ENCODE assay signal across 14 cellular contexts in the genomic region with DNA sequence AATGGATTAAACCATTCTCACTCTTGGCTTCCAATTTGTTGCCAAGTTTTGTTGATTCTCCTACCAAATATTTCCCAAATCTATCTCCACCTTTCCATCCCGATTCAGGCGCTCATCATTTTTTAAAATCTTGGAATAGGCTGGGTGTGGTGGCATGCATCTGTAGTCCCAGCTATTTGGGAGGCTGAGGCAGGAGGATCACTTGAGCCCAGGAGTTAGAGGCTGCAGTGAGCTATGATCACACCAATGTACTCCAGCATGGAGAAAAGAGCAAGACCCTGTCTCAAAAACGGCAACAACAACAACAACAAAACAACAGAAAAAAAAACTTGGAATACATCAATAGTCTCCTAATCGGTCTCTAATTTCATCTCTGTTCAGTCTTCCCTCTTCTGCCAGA. TPM values are rescaled to one million over a fixed set of nuclear protein-coding genes. Genes with fewer than 3 reads are reported as not detected.
DNase-seq lines count a peak whose midpoint lies in the region; ATAC-seq and TF ChIP-seq lines count a peak whose summit lies in the region.
"Had no signal": no experiment of that assay in that cellular context is flagged by ENCODE, and none has a peak within 500 bp of the region (broad histone marks: within the 10 kb centered on the region; RNA-seq: fewer than 3 reads in every experiment).

No MANE protein-coding gene starts in this region.

- no TSS peak for BruUV-seq in Caco-2 (replicated peaks; lab: Mats Ljungman, UMichigan)

- peak overlapping the region; percentile 100 for H3K4me3 Mint-ChIP-seq in activated CD4-positive, alpha-beta T cell treated with anti-CD3 and anti-CD28 coated beads for 36 hours
- H3K4me3 Mint-ChIP-seq in Caco-2 (ENCODE audit: unreplicated experiment) = peak overlapping the region; percentile 88
- H3K4me3 Mint-ChIP-seq in activated T-helper 2 cell treated with anti-CD3 and anti-CD28 coated beads, Interferon-gamma antibody, Interleukin-2, Interleukin-4, amounts not matched to agents 10 μg/mL and 5 μg/mL and 100 μg/mL, durations not matched to agents 14 hours and 24 hours and 36 hours (ENCODE audit: low read depth) = peak overlapping the region; percentile 99
- peak overlapping the region; percentile 99 for H3K4me3 Mint-ChIP-seq in natural killer cell

- DNase-seq in activated CD4-positive, alpha-beta T cell treated with anti-CD3 and anti-CD28 coated beads for 36 hours = no peak
- DNase-seq in activated CD4-positive, alpha-beta T cell treated with anti-CD3 and anti-CD28 coated beads, Interleukin-2, amount 50 U/mL, for 48 hours = no peak
- DNase-seq in Caco-2 (no peak), natural killer cell (no peak), NCI-H2196 (lab: John Stamatoyannopoulos, UW; ENCODE audit: unreplicated experiment) (no peak), omental fat pad (ENCODE audit: low spot score) (no peak), retina (no peak)
- DNase-seq in activated T-helper 2 cell treated with anti-CD3 and anti-CD28 coated beads, Interferon-gamma antibody, Interleukin-2, Interleukin-4, amounts not matched to agents 10 μg/mL and 5 μg/mL and 100 μg/mL, durations not matched to agents 14 hours and 24 hours and 36 hours (ENCODE audit: low spot score) = no peak
- DNase-seq: adrenal gland; esophagus squamous epithelium; NCI-H146; stimulated activated CD4-positive, alpha-beta T cell treated with anti-CD3 and anti-CD28 coated beads, Interleukin-15, amount 100 ng/mL, for 24 hours had no signal

- intact Hi-C loops in activated CD4-positive, alpha-beta T cell treated with anti-CD3 and anti-CD28 coated beads for 36 hours (cut with DNase I, micrococcal nuclease) = loop anchor here (5.0 kb wide), 4 partner anchors 152 to 518 kb away; a partner anchor contains a TSS
- intact Hi-C loops in Caco-2 (cut with micrococcal nuclease; ENCODE audit: unreplicated experiment) = loop anchor here (2.0 kb wide), 1 partner anchor 100 kb away; a partner anchor contains a TSS
- intact Hi-C loops in activated T-helper 2 cell treated with anti-CD3 and anti-CD28 coated beads, Interferon-gamma antibody, Interleukin-2, Interleukin-4, amounts not matched to agents 10 μg/mL and 5 μg/mL and 100 μg/mL, durations not matched to agents 14 hours and 24 hours and 36 hours (cut with micrococcal nuclease) = loop anchor here (10.0 kb wide), 1 partner anchor 154 kb away; a partner anchor contains a TSS
- intact Hi-C loops in natural killer cell (cut with micrococcal nuclease) = no loop called here

- peaks cover 22% of the 10 kb centered on the region for H3K4me1 ChIP-seq in Caco-2

- peak overlapping the region; percentile 72 for H3K27ac Mint-ChIP-seq in activated CD4-positive, alpha-beta T cell treated with anti-CD3 and anti-CD28 coated beads for 36 hours
- no peak overlapping the region for H3K27ac Mint-ChIP-seq in Caco-2 (ENCODE audit: unreplicated experiment)
- peak overlapping the region; percentile 57 for H3K27ac Mint-ChIP-seq in activated T-helper 2 cell treated with anti-CD3 and anti-CD28 coated beads, Interferon-gamma antibody, Interleukin-2, Interleukin-4, amounts not matched to agents 10 μg/mL and 5 μg/mL and 100 μg/mL, durations not matched to agents 14 hours and 24 hours and 36 hours
- peak overlapping the region; percentile 96 to 99 for H3K27ac Mint-ChIP-seq in natural killer cell

- TF ChIP-seq CTCF in Caco-2 (IDR thresholded peaks at IDR 0.05; ENCODE audit: insufficient read depth in 1 of 2, low read depth in 1 of 2, low read length in 1 of 2, severe bottlenecking in 1 of 2, unreplicated experiment in 1 of 2) (no peak), natural killer cell (IDR thresholded peaks at IDR 0.05) (no peak), omental fat pad (IDR thresholded peaks at IDR 0.05) (no peak)

- CTCF ChIA-PET in activated CD4-positive, alpha-beta T cell treated with anti-CD3 and anti-CD28 coated beads for 36 hours (lab: Charles Lee) = interaction anchor here (0.5 to 2.3 kb wide), 14 partner anchors 10 to 1200 kb away, joined by 3 to 16 read pairs (median 5); a partner anchor contains a TSS
- CTCF ChIA-PET in Caco-2 (lab: Charles Lee) = interaction anchor here (0.6 to 1.4 kb wide), 3 partner anchors 16 to 148 kb away, joined by 3 to 17 read pairs (median 6); no protein-coding TSS in a partner anchor

- no peaks in the 10 kb centered on the region for H3K9me3 Mint-ChIP-seq in activated CD4-positive, alpha-beta T cell treated with anti-CD3 and anti-CD28 coated beads for 36 hours (ENCODE audit: low read depth)
- H3K9me3 Mint-ChIP-seq in Caco-2 (ENCODE audit: unreplicated experiment) (no peaks in the 10 kb centered on the region), natural killer cell (peaks cover 0 to 2% of the 10 kb centered on the region in 2 donors)
- peaks cover 4% of the 10 kb centered on the region for H3K9me3 Mint-ChIP-seq in activated T-helper 2 cell treated with anti-CD3 and anti-CD28 coated beads, Interferon-gamma antibody, Interleukin-2, Interleukin-4, amounts not matched to agents 10 μg/mL and 5 μg/mL and 100 μg/mL, durations not matched to agents 14 hours and 24 hours and 36 hours

- H3K36me3 ChIP-seq in Caco-2 (ENCODE audit: control insufficient read depth, insufficient read depth, low read length) = 0 out of 2 replicates have a peak, but pooled peaks cover 6% of the 10 kb centered on the region

- ATAC-seq in activated CD4-positive, alpha-beta T cell treated with anti-CD3 and anti-CD28 coated beads for 36 hours = no peak
- ATAC-seq in natural killer cell (no peak), omental fat pad (ENCODE audit: low FRiP score) (no peak)

- no peaks in the 10 kb centered on the region for H3K27me3 Mint-ChIP-seq in activated CD4-positive, alpha-beta T cell treated with anti-CD3 and anti-CD28 coated beads for 36 hours
- H3K27me3 Mint-ChIP-seq in Caco-2 (ENCODE audit: insufficient read depth, unreplicated experiment) (no peaks in the 10 kb centered on the region), natural killer cell (ENCODE audit: low read depth in 2 of 2) (no peaks in the 10 kb centered on the region)
- no peaks in the 10 kb centered on the region for H3K27me3 Mint-ChIP-seq in activated T-helper 2 cell treated with anti-CD3 and anti-CD28 coated beads, Interferon-gamma antibody, Interleukin-2, Interleukin-4, amounts not matched to agents 10 μg/mL and 5 μg/mL and 100 μg/mL, durations not matched to agents 14 hours and 24 hours and 36 hours (ENCODE audit: low read depth)

- peaks cover 51% of the 10 kb centered on the region for H3K4me1 Mint-ChIP-seq in activated CD4-positive, alpha-beta T cell treated with anti-CD3 and anti-CD28 coated beads for 36 hours
- peaks cover 25% of the 10 kb centered on the region for H3K4me1 Mint-ChIP-seq in Caco-2 (ENCODE audit: low read depth, unreplicated experiment)
- H3K4me1 Mint-ChIP-seq in activated T-helper 2 cell treated with anti-CD3 and anti-CD28 coated beads, Interferon-gamma antibody, Interleukin-2, Interleukin-4, amounts not matched to agents 10 μg/mL and 5 μg/mL and 100 μg/mL, durations not matched to agents 14 hours and 24 hours and 36 hours (ENCODE audit: low read depth) = peaks cover 39% of the 10 kb centered on the region
- H3K4me1 Mint-ChIP-seq in natural killer cell = peaks cover 69 to 70% of the 10 kb centered on the region in 2 donors

- peaks cover 38% of the 10 kb centered on the region for H3K36me3 Mint-ChIP-seq in activated CD4-positive, alpha-beta T cell treated with anti-CD3 and anti-CD28 coated beads for 36 hours (ENCODE audit: low read depth)
- H3K36me3 Mint-ChIP-seq in Caco-2 (ENCODE audit: insufficient read depth, unreplicated experiment) (peaks cover 59% of the 10 kb centered on the region), natural killer cell (no peaks in the 10 kb centered on the region)
- peaks cover 25% of the 10 kb centered on the region for H3K36me3 Mint-ChIP-seq in activated T-helper 2 cell treated with anti-CD3 and anti-CD28 coated beads, Interferon-gamma antibody, Interleukin-2, Interleukin-4, amounts not matched to agents 10 μg/mL and 5 μg/mL and 100 μg/mL, durations not matched to agents 14 hours and 24 hours and 36 hours (ENCODE audit: low read depth)

- no peaks in the 10 kb centered on the region for H3K9me3 ChIP-seq in Caco-2
- H3K9me3 ChIP-seq: adrenal gland; BLaER1 treated with 17β-estradiol and CSF1 and Interleukin-3, amounts not matched to agents 10 nM and 100 nM; esophagus squamous epithelium had no signal

- H3K4me3 ChIP-seq in Caco-2 (ENCODE audit: low read depth, low read length) = no peak overlapping the region

- no peaks in the 10 kb centered on the region for H3K27me3 ChIP-seq in Caco-2 (replicated peaks; ENCODE audit: control insufficient read depth, insufficient read depth, low read length)
- H3K27me3 ChIP-seq: adrenal gland; BLaER1 treated with 17β-estradiol and CSF1 and Interleukin-3, amounts not matched to agents 10 nM and 100 nM; esophagus squamous epithelium had no signal

- POLR2A ChIA-PET in activated CD4-positive, alpha-beta T cell treated with anti-CD3 and anti-CD28 coated beads for 36 hours (lab: Charles Lee) = interaction anchor here (1.8 kb wide), 1 partner anchor 53 kb away, joined by 4 read pairs; a partner anchor contains a TSS
- POLR2A ChIA-PET in Caco-2 (lab: Charles Lee) = interaction anchor here (0.9 to 3.5 kb wide), 3 partner anchors 16 to 233 kb away, joined by 3 to 40 read pairs (median 27); a partner anchor contains a TSS

RNA-seq across cellular contexts. Expression of a gene that starts 0.9 kb away (rescaled TPM):
- total RNA-seq in activated CD4-positive, alpha-beta T cell treated with anti-CD3 and anti-CD28 coated beads for 36 hours = 10 to 100 TPM; 16.3 to 17.2 TPM
- total RNA-seq in Caco-2 (2022) (51.6 and 55.0 TPM in 2 replicates), natural killer cell (10 to 100 TPM; 17.5 to 20.9 (median 19.3) TPM), omental fat pad (10 to 100 TPM; 27.8 to 39.3 (median 30.4) TPM)
- total RNA-seq in activated T-helper 2 cell treated with anti-CD3 and anti-CD28 coated beads, Interferon-gamma antibody, Interleukin-2, Interleukin-4, amounts not matched to agents 10 μg/mL and 5 μg/mL and 100 μg/mL, durations not matched to agents 14 hours and 24 hours and 36 hours = 25.8 and 28.2 TPM in 2 replicates

RNA-seq across cellular contexts. Expression of a gene that starts 1.7 kb away (rescaled TPM):
- total RNA-seq in activated CD4-positive, alpha-beta T cell treated with anti-CD3 and anti-CD28 coated beads for 36 hours = 10 to 100 TPM; 86.6 to 94.8 TPM
- total RNA-seq in Caco-2 (2022) (147 and 156 TPM in 2 replicates), natural killer cell (100 to 1,000 TPM; 123 to 159 (median 149) TPM), omental fat pad (10 to 100 TPM; 46.5 to 72.5 (median 70.7) TPM)
- 103 and 115 TPM in 2 replicates for total RNA-seq in activated T-helper 2 cell treated with anti-CD3 and anti-CD28 coated beads, Interferon-gamma antibody, Interleukin-2, Interleukin-4, amounts not matched to agents 10 μg/mL and 5 μg/mL and 100 μg/mL, durations not matched to agents 14 hours and 24 hours and 36 hours

RNA-seq across cellular contexts. Expression of a gene that starts 31.4 kb away (rescaled TPM):
- under 1 TPM; 0.19 to 0.32 TPM for total RNA-seq in activated CD4-positive, alpha-beta T cell treated with anti-CD3 and anti-CD28 coated beads for 36 hours
- total RNA-seq in Caco-2 (2022) = 3.8 and 4.7 TPM in 2 replicates
- 0.05 and 0.21 TPM in 2 replicates for total RNA-seq in activated T-helper 2 cell treated with anti-CD3 and anti-CD28 coated beads, Interferon-gamma antibody, Interleukin-2, Interleukin-4, amounts not matched to agents 10 μg/mL and 5 μg/mL and 100 μg/mL, durations not matched to agents 14 hours and 24 hours and 36 hours
- total RNA-seq in natural killer cell = under 1 TPM; 0.25 to 0.28 (median 0.26) TPM
- total RNA-seq in omental fat pad = under 1 TPM; 0.09 to 0.63 (median 0.19) TPM
- total RNA-seq: A172 had no signal

RNA-seq across cellular contexts. Expression of a gene that starts 52.4 kb away (rescaled TPM):
- total RNA-seq in activated CD4-positive, alpha-beta T cell treated with anti-CD3 and anti-CD28 coated beads for 36 hours = 10 to 100 TPM; 55.1 to 77.0 TPM
- total RNA-seq in Caco-2 (2022) = 90.1 and 94.5 TPM in 2 replicates
- total RNA-seq in activated T-helper 2 cell treated with anti-CD3 and anti-CD28 coated beads, Interferon-gamma antibody, Interleukin-2, Interleukin-4, amounts not matched to agents 10 μg/mL and 5 μg/mL and 100 μg/mL, durations not matched to agents 14 hours and 24 hours and 36 hours = 71.8 and 77.3 TPM in 2 replicates
- total RNA-seq in natural killer cell = 10 to 100 TPM; 32.4 to 44.8 (median 38.2) TPM
- total RNA-seq in omental fat pad = 10 to 100 TPM; 42.2 to 62.9 (median 49.8) TPM
